ENCODE assay signal across 30 cellular contexts in genomic region chr3:149832086-149832485, GRCh38. TPM values are rescaled to one million over a fixed set of nuclear protein-coding genes. Genes with fewer than 3 reads are reported as not detected.
"Had no signal": no experiment of that assay in that cellular context is flagged by ENCODE, and none has a peak within 500 bp of the region (broad histone marks: within the 10 kb centered on the region; RNA-seq: fewer than 3 reads in every experiment).

No MANE protein-coding gene starts in this region.

- H3K4me3 ChIP-seq: esophagus muscularis mucosa, left ventricle myocardium inferior, prostate gland, right atrium auricular region, tibial artery had no signal

- H3K4me3 Mint-ChIP-seq: activated CD4-positive, alpha-beta memory T cell treated with anti-CD3 and anti-CD28 coated beads, Interleukin-2, amount 10 ng/mL, durations not matched to agents 7 days and 5 days; activated CD8-positive, alpha-beta memory T cell treated with anti-CD3 and anti-CD28 coated beads, Interleukin-2, amount 10 ng/mL, durations not matched to agents 7 days and 5 days; activated naive CD8-positive, alpha-beta T cell treated with anti-CD3 and anti-CD28 coated beads, Interleukin-2, amount 10 ng/mL, durations not matched to agents 7 days and 5 days; brain; central memory CD8-positive, alpha-beta T cell; naive B cell; neural crest cell had no signal

- H3K27me3 ChIP-seq: esophagus muscularis mucosa, right atrium auricular region, tibial artery had no signal

- H3K4me1 ChIP-seq: prostate gland had no signal

- H3K36me3 ChIP-seq: esophagus muscularis mucosa, prostate gland, right atrium auricular region, tibial artery had no signal

- H3K9me3 ChIP-seq: prostate gland had no signal

- H3K27ac Mint-ChIP-seq: activated CD4-positive, alpha-beta memory T cell treated with anti-CD3 and anti-CD28 coated beads, Interleukin-2, amount 10 ng/mL, durations not matched to agents 7 days and 5 days; activated CD8-positive, alpha-beta memory T cell treated with anti-CD3 and anti-CD28 coated beads, Interleukin-2, amount 10 ng/mL, durations not matched to agents 7 days and 5 days; activated naive CD8-positive, alpha-beta T cell treated with anti-CD3 and anti-CD28 coated beads, Interleukin-2, amount 10 ng/mL, durations not matched to agents 7 days and 5 days; brain had no signal

- H3K27ac ChIP-seq: esophagus muscularis mucosa, left ventricle myocardium inferior, prostate gland, right atrium auricular region, tibial artery had no signal

- ATAC-seq: activated CD8-positive, alpha-beta memory T cell treated with anti-CD3 and anti-CD28 coated beads, Interleukin-2, amount 10 ng/mL, durations not matched to agents 7 days and 5 days had no signal

- FAIRE-seq: endothelial cell of umbilical vein had no signal

- H3K4me1 Mint-ChIP-seq: activated CD4-positive, alpha-beta memory T cell treated with anti-CD3 and anti-CD28 coated beads, Interleukin-2, amount 10 ng/mL, durations not matched to agents 7 days and 5 days; activated CD8-positive, alpha-beta memory T cell treated with anti-CD3 and anti-CD28 coated beads, Interleukin-2, amount 10 ng/mL, durations not matched to agents 7 days and 5 days; activated naive CD8-positive, alpha-beta T cell treated with anti-CD3 and anti-CD28 coated beads, Interleukin-2, amount 10 ng/mL, durations not matched to agents 7 days and 5 days; brain; neural crest cell had no signal

- H3K27me3 Mint-ChIP-seq: activated CD4-positive, alpha-beta memory T cell treated with anti-CD3 and anti-CD28 coated beads, Interleukin-2, amount 10 ng/mL, durations not matched to agents 7 days and 5 days; activated CD8-positive, alpha-beta memory T cell treated with anti-CD3 and anti-CD28 coated beads, Interleukin-2, amount 10 ng/mL, durations not matched to agents 7 days and 5 days; activated naive CD8-positive, alpha-beta T cell treated with anti-CD3 and anti-CD28 coated beads, Interleukin-2, amount 10 ng/mL, durations not matched to agents 7 days and 5 days; brain; central memory CD8-positive, alpha-beta T cell; naive B cell had no signal

- DNase-seq: activated CD4-positive, alpha-beta memory T cell treated with anti-CD3 and anti-CD28 coated beads, Interleukin-2, amount 10 ng/mL, durations not matched to agents 7 days and 5 days; activated CD4-positive, alpha-beta T cell treated with anti-CD3 and anti-CD28 coated beads for 48 hours; activated CD4-positive, CD25-positive, alpha-beta regulatory T cell; activated CD8-positive, alpha-beta memory T cell treated with anti-CD3 and anti-CD28 coated beads, Interleukin-2, amount 10 ng/mL, durations not matched to agents 7 days and 5 days; activated naive CD4-positive, alpha-beta T cell treated with Interleukin-2 at 50 U/mL for 16 hours; activated naive CD8-positive, alpha-beta T cell treated with anti-CD3 and anti-CD28 coated beads, Interleukin-2, amount 10 ng/mL, durations not matched to agents 7 days and 5 days; effector CD4-positive, alpha-beta T cell; foreskin melanocyte; head of caudate nucleus; kidney glomerular epithelial cell; left ventricle myocardium inferior; mammary epithelial cell; naive B cell; stimulated activated CD4-positive, alpha-beta T cell treated with anti-CD3 and anti-CD28 coated beads, Interleukin-2, amount 100 ng/mL, for 24 hours; stimulated activated naive CD4-positive, alpha-beta T cell treated with Interleukin-2 at 50 U/mL for 16 hours; substantia nigra; T1000; tibial artery had no signal

RNA-seq across cellular contexts. Expression of gene ANKUB1, which starts 39.7 kb away (rescaled TPM):
- total RNA-seq: activated CD4-positive, alpha-beta memory T cell treated with anti-CD3 and anti-CD28 coated beads, Interleukin-2, amount 10 ng/mL, durations not matched to agents 7 days and 5 days; activated CD8-positive, alpha-beta memory T cell treated with anti-CD3 and anti-CD28 coated beads, Interleukin-2, amount 10 ng/mL, durations not matched to agents 7 days and 5 days; activated naive CD8-positive, alpha-beta T cell treated with anti-CD3 and anti-CD28 coated beads, Interleukin-2, amount 10 ng/mL, durations not matched to agents 7 days and 5 days; endothelial cell of umbilical vein; left ventricle myocardium inferior; mononuclear cell; neural crest cell; omental fat pad; prostate gland; right atrium auricular region; skeletal muscle tissue; T-helper 1 cell treated with Interleukin-12 subunit alpha and Interleukin-12 subunit beta and Interleukin-4 antibody, amounts not matched to agents 30 ng/mL and 1 ng/mL, for 36 hours; urinary bladder had no signal
